ENCODE assay signal across 21 cellular contexts in the genomic region with DNA sequence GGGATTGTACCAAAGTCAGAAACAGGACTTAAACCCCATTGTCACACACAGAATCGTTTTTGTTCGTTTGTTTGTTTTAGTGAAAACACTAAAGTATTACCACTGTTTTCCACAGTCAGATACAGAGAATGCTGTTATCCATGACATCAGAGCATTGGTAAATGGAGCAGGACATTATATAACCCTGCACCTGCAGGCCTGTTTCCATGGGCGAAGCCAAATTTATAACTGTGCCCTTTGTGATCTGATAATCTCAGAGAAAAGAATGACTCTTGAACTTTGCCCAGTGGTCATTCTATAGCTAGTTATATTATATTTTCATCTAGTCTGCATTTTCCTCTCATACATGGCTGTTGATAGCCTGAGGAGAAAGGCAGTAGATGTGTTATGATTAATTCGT.
"Had no signal": no experiment of that assay in that cellular context is flagged by ENCODE, and none has a peak within 500 bp of the region (broad histone marks: within the 10 kb centered on the region; RNA-seq: fewer than 3 reads in every experiment).

No MANE protein-coding gene starts in this region.

- H3K27ac ChIP-seq: coronary artery, heart right ventricle, left lung, lower lobe of right lung, neutrophil, testis, tibial nerve, upper lobe of right lung, vagina had no signal

- FAIRE-seq: endometrium, frontal cortex had no signal

- H3K36me3 ChIP-seq: heart right ventricle, left lung, lower lobe of right lung, neutrophil, tibial nerve, upper lobe of right lung, vagina had no signal

- DNase-seq: effector CD8-positive, alpha-beta T cell; heart right ventricle; islet precursor cell; left lung; lower lobe of right lung; mesendoderm; naive thymus-derived CD8-positive, alpha-beta T cell; posterior cingulate gyrus; right cardiac atrium; stimulated activated CD4-positive, alpha-beta T cell treated with anti-CD3 and anti-CD28 coated beads, Interleukin-2, amount 100 ng/mL, for 48 hours; stimulated activated naive CD4-positive, alpha-beta T cell treated with Interleukin-2 at 50 U/mL for 16 hours; testis; upper lobe of right lung had no signal

- H3K27me3 ChIP-seq: left lung, neutrophil, testis, tibial nerve, upper lobe of right lung, vagina had no signal

- ATAC-seq: esophagus mucosa; heart right ventricle; left lung; lower lobe of right lung; naive thymus-derived CD8-positive, alpha-beta T cell; right cardiac atrium; upper lobe of right lung had no signal

- H3K9me3 ChIP-seq: heart right ventricle, left lung, lower lobe of right lung, neutrophil, testis, tibial nerve, upper lobe of right lung, vagina had no signal

- H3K4me3 ChIP-seq: coronary artery, heart right ventricle, left lung, lower lobe of right lung, smooth muscle cell, testis, tibial nerve, upper lobe of right lung, vagina had no signal

- H3K4me1 ChIP-seq: left lung, lower lobe of right lung, testis, tibial nerve, upper lobe of right lung, vagina had no signal
